ENCODE assay signal across 20 cellular contexts in genomic region chr10:95675403-95676116, GRCh38.
"Had no signal": no experiment of that assay in that cellular context is flagged by ENCODE, and none has a peak within 500 bp of the region (broad histone marks: within the 10 kb centered on the region; RNA-seq: fewer than 3 reads in every experiment).

No MANE protein-coding gene starts in this region.

- H3K27ac ChIP-seq: neutrophil, psoas muscle had no signal

- H3K27me3 ChIP-seq: neutrophil had no signal

- H3K4me3 ChIP-seq: mucosa of descending colon, psoas muscle had no signal

- H3K9me3 Mint-ChIP-seq: activated T-cell treated with anti-CD3 and anti-CD28 coated beads, Interleukin-2, amount 50 U/mL, for 24 hours; immature natural killer cell; naive thymus-derived CD8-positive, alpha-beta T cell; stimulated activated naive B cell treated with anti-CD40 and anti-IgM and Interleukin-4, amounts not matched to agents 10 μg/mL and 1 μg/mL and 100 μg/mL, for 72 hours; T-helper 1 cell treated with Interleukin-12 subunit alpha and Interleukin-12 subunit beta and Interleukin-4 antibody, amounts not matched to agents 30 μg/mL and 1 μg/mL, for 36 hours had no signal

- H3K4me1 ChIP-seq: psoas muscle had no signal

- H3K4me1 Mint-ChIP-seq: activated CD8-positive, alpha-beta memory T cell treated with anti-CD3 and anti-CD28 coated beads, Interleukin-2, amount 10 ng/mL, durations not matched to agents 7 days and 5 days; immature natural killer cell; naive thymus-derived CD8-positive, alpha-beta T cell; stimulated activated naive B cell treated with anti-CD40 and anti-IgM and Interleukin-4, amounts not matched to agents 10 μg/mL and 1 μg/mL and 100 μg/mL, for 72 hours had no signal

- H3K36me3 ChIP-seq: neutrophil had no signal

- ATAC-seq: activated CD8-positive, alpha-beta memory T cell treated with anti-CD3 and anti-CD28 coated beads, Interleukin-2, amount 10 ng/mL, durations not matched to agents 7 days and 5 days; esophagus mucosa; left colon; mucosa of descending colon; naive thymus-derived CD8-positive, alpha-beta T cell; psoas muscle; sciatic nerve; stimulated activated naive B cell treated with anti-CD40 and anti-IgM and Interleukin-4, amounts not matched to agents 10 μg/mL and 1 μg/mL and 100 μg/mL, for 72 hours had no signal

- DNase-seq: activated CD4-positive, alpha-beta T cell treated with anti-CD3 and anti-CD28 coated beads, Interleukin-2, amount 50 U/mL, for 48 hours; activated CD4-positive, CD25-positive, alpha-beta regulatory T cell treated with anti-CD3 and anti-CD28 coated beads, Interleukin-2, amount 50 U/mL, for 72 hours; activated CD8-positive, alpha-beta memory T cell treated with anti-CD3 and anti-CD28 coated beads, Interleukin-2, amount 10 ng/mL, durations not matched to agents 7 days and 5 days; activated effector memory CD4-positive, alpha-beta T cell treated with anti-CD3 and anti-CD28 coated beads, Interleukin-2, amount 50 U/mL, for 16 hours; activated T-cell treated with anti-CD3 and anti-CD28 coated beads, Interleukin-2, amount 50 U/mL, for 24 hours; dermis blood vessel endothelial cell; glutamatergic neuron; immature natural killer cell; left colon; mammary epithelial cell; mucosa of descending colon; naive thymus-derived CD8-positive, alpha-beta T cell; psoas muscle; stimulated activated CD4-positive, alpha-beta T cell treated with anti-CD3 and anti-CD28 coated beads, Interleukin-2, amount 100 ng/mL, for 24 hours; stimulated activated naive B cell treated with anti-CD40 and anti-IgM and Interleukin-4, amounts not matched to agents 10 μg/mL and 1 μg/mL and 100 μg/mL, for 72 hours had no signal

- H3K27me3 Mint-ChIP-seq: activated CD8-positive, alpha-beta memory T cell treated with anti-CD3 and anti-CD28 coated beads, Interleukin-2, amount 10 ng/mL, durations not matched to agents 7 days and 5 days; activated naive CD8-positive, alpha-beta T cell; activated T-cell treated with anti-CD3 and anti-CD28 coated beads, Interleukin-2, amount 50 U/mL, for 24 hours; naive thymus-derived CD8-positive, alpha-beta T cell; stimulated activated naive B cell treated with anti-CD40 and anti-IgM and Interleukin-4, amounts not matched to agents 10 μg/mL and 1 μg/mL and 100 μg/mL, for 72 hours had no signal

- H3K9me3 ChIP-seq: mucosa of descending colon, neutrophil, psoas muscle had no signal

- H3K4me3 Mint-ChIP-seq: activated CD8-positive, alpha-beta memory T cell treated with anti-CD3 and anti-CD28 coated beads, Interleukin-2, amount 10 ng/mL, durations not matched to agents 7 days and 5 days; activated naive CD8-positive, alpha-beta T cell; activated T-cell treated with anti-CD3 and anti-CD28 coated beads, Interleukin-2, amount 50 U/mL, for 24 hours; immature natural killer cell; naive thymus-derived CD8-positive, alpha-beta T cell; stimulated activated naive B cell treated with anti-CD40 and anti-IgM and Interleukin-4, amounts not matched to agents 10 μg/mL and 1 μg/mL and 100 μg/mL, for 72 hours; T-helper 1 cell treated with Interleukin-12 subunit alpha and Interleukin-12 subunit beta and Interleukin-4 antibody, amounts not matched to agents 30 μg/mL and 1 μg/mL, for 36 hours had no signal

- H3K27ac Mint-ChIP-seq: activated CD8-positive, alpha-beta memory T cell treated with anti-CD3 and anti-CD28 coated beads, Interleukin-2, amount 10 ng/mL, durations not matched to agents 7 days and 5 days; activated naive CD8-positive, alpha-beta T cell; activated T-cell treated with anti-CD3 and anti-CD28 coated beads, Interleukin-2, amount 50 U/mL, for 24 hours; naive thymus-derived CD8-positive, alpha-beta T cell; stimulated activated naive B cell treated with anti-CD40 and anti-IgM and Interleukin-4, amounts not matched to agents 10 μg/mL and 1 μg/mL and 100 μg/mL, for 72 hours; T-helper 1 cell treated with Interleukin-12 subunit alpha and Interleukin-12 subunit beta and Interleukin-4 antibody, amounts not matched to agents 30 μg/mL and 1 μg/mL, for 36 hours had no signal
